ENCODE assay signal across 16 cellular contexts in the genomic region with DNA sequence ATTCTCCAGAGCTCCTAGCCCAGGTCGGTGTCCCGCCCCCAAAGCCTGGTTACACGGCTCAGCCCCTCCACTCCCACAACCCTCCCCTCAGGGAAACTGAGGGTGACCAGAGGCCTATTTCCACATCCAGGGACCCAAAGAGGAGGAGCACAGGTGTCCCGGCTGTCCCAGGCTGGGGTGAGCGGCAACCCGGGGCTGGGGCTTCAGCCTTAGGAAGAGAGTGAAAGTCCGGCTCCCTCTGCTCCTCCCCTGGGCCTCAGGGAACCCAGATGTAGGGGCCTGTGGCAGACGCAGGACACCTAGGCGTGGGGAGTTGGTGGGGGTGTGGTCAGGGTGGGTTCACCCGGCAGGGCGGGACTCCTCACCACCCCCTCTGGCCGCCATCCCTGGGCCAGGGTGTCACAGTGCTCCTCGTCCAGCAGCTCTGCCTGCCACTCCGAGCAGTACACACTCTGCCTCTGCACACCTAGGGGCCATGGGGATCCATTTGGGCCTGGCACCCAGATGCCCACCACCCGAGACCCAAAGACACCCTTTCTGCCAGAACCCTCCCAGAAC.
"Had no signal": no experiment of that assay in that cellular context is flagged by ENCODE, and none has a peak within 500 bp of the region (broad histone marks: within the 10 kb centered on the region; RNA-seq: fewer than 3 reads in every experiment).

No MANE protein-coding gene starts in this region.

- DNase-seq: activated B cell treated with CpG ODN at 0.5 μM for 24 hours; activated CD4-positive, alpha-beta T cell treated with anti-CD3 and anti-CD28 coated beads for 48 hours; activated CD8-positive, alpha-beta memory T cell treated with anti-CD3 and anti-CD28 coated beads, Interleukin-2, amount 50 U/mL, for 48 hours; activated gamma-delta T cell; activated naive CD8-positive, alpha-beta T cell treated with anti-CD3 and anti-CD28 coated beads for 36 hours; activated T-cell treated with anti-CD3 and anti-CD28 coated beads, Interleukin-2, amount 50 U/mL, for 72 hours; esophagus squamous epithelium; mammary epithelial cell; mucosa of descending colon; naive thymus-derived CD4-positive, alpha-beta T cell; SW 1271; thyroid gland had no signal

- ATAC-seq: activated T-cell treated with anti-CD3 and anti-CD28 coated beads, Interleukin-2, amount 50 U/mL, for 72 hours; mucosa of descending colon had no signal

- H3K4me3 ChIP-seq: ascending aorta, breast epithelium, esophagus squamous epithelium, mucosa of descending colon, SJSA1, thyroid gland, vagina had no signal

- H3K4me1 Mint-ChIP-seq: activated B cell treated with CpG ODN at 0.5 μM for 24 hours; activated naive CD8-positive, alpha-beta T cell treated with anti-CD3 and anti-CD28 coated beads for 36 hours had no signal

- H3K4me1 ChIP-seq: ascending aorta, breast epithelium had no signal

- H3K27me3 ChIP-seq: ascending aorta, breast epithelium, esophagus squamous epithelium, SJSA1, thyroid gland, vagina had no signal

- H3K27ac Mint-ChIP-seq: activated B cell treated with CpG ODN at 0.5 μM for 24 hours; activated naive CD8-positive, alpha-beta T cell treated with anti-CD3 and anti-CD28 coated beads for 36 hours; activated T-cell treated with anti-CD3 and anti-CD28 coated beads, Interleukin-2, amount 50 U/mL, for 72 hours; naive thymus-derived CD4-positive, alpha-beta T cell had no signal

- H3K9me3 Mint-ChIP-seq: activated B cell treated with CpG ODN at 0.5 μM for 24 hours; activated naive CD8-positive, alpha-beta T cell treated with anti-CD3 and anti-CD28 coated beads for 36 hours; activated T-cell treated with anti-CD3 and anti-CD28 coated beads, Interleukin-2, amount 50 U/mL, for 72 hours; naive thymus-derived CD4-positive, alpha-beta T cell had no signal

- H3K4me3 Mint-ChIP-seq: activated B cell treated with CpG ODN at 0.5 μM for 24 hours; activated naive CD8-positive, alpha-beta T cell treated with anti-CD3 and anti-CD28 coated beads for 36 hours; activated T-cell treated with anti-CD3 and anti-CD28 coated beads, Interleukin-2, amount 50 U/mL, for 72 hours; naive thymus-derived CD4-positive, alpha-beta T cell had no signal

- H3K9me3 ChIP-seq: ascending aorta, breast epithelium, esophagus squamous epithelium, mucosa of descending colon, SJSA1, thyroid gland, vagina had no signal

- H3K27me3 Mint-ChIP-seq: activated B cell treated with CpG ODN at 0.5 μM for 24 hours; activated naive CD8-positive, alpha-beta T cell treated with anti-CD3 and anti-CD28 coated beads for 36 hours; naive thymus-derived CD4-positive, alpha-beta T cell had no signal

- H3K27ac ChIP-seq: ascending aorta, breast epithelium, SJSA1 had no signal

- H3K36me3 ChIP-seq: breast epithelium had no signal
